In the genomic region with DNA sequence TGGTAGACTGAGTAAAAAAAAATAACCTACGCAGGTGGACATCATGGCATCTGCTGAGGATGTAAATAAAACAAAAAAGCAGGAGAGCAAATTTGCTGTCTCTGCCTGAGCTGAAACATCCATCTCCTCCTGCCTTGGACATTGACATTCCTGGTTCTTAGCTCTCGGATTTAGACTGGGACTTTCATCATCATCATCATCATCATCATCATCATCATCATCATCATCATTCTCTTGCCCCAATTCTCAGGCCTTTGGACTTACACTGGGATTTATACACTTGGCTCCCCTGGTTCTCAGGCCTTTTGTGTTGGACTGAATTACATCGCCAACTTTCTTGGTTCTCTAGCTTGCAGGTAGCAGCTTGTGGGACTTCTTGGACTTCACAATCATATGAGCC, we compare ENCODE assay signal across 7 cellular contexts.
"Had no signal": no experiment of that assay in that cellular context is flagged by ENCODE, and none has a peak within 500 bp of the region (broad histone marks: within the 10 kb centered on the region; RNA-seq: fewer than 3 reads in every experiment).

No MANE protein-coding gene starts in this region.

- H3K4me3 ChIP-seq: K562 had no signal

- H3K4me2 ChIP-seq: KMS-11 had no signal

- FAIRE-seq: HTR-8/SVneo, K562 had no signal

- DNase-seq: IMR-90, KBM-7, KG1 had no signal

- H3K9ac ChIP-seq: KMS-11 had no signal

- ATAC-seq: K562 had no signal

- H3K27ac ChIP-seq: HL-60, KMS-11 had no signal
